Comparison of ENCODE assay signal across 22 cellular contexts in the genomic region with DNA sequence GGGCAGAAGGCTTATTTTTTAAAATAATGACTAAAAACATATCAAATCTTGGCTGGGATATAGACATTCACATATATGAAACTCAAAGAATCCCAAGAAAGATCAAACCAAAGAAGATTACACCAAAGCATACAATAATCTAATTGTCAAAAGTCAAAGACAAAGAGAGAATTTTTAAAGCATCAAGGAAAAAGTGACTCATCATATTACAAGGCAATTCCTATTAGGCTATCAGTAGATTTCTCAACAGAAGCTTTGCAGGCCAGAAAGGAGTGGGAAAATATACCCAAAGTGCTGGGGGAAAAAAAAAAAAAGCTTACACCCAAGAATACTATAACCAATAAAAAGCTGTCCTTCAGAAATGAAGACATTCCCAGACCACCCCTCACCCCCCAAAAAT.
A peak's percentile ranks its signal among the peaks of the same experiment; 100 is the strongest.
DNase-seq lines count a peak whose midpoint lies in the region; ATAC-seq, FAIRE-seq and TF ChIP-seq lines count a peak whose summit lies in the region.
"Had no signal": no experiment of that assay in that cellular context is flagged by ENCODE, and none has a peak within 500 bp of the region (broad histone marks: within the 10 kb centered on the region; RNA-seq: fewer than 3 reads in every experiment).

No MANE protein-coding gene starts in this region.

- FAIRE-seq in bronchial epithelial cell (lab: Jason Lieb, UNC) = no peak

- CTCF ChIA-PET in A673 (lab: Charles Lee) = interaction anchor here (0.5 kb wide), 1 partner anchor 433 kb away, joined by 3 read pairs; no protein-coding TSS in a partner anchor
- CTCF ChIA-PET in PC-3 (lab: Charles Lee) = interaction anchor here (0.6 kb wide), 1 partner anchor 52 kb away, joined by 4 read pairs; no protein-coding TSS in a partner anchor

- H3K4me1 ChIP-seq in A673 (ENCODE audit: insufficient read depth, low read length, poor library complexity, severe bottlenecking) (no peaks in the 10 kb centered on the region), PC-3 (ENCODE audit: insufficient read depth, low read length) (no peaks in the 10 kb centered on the region)
- H3K4me1 ChIP-seq: BLaER1 had no signal

- no peak overlapping the region for H3K9ac ChIP-seq in PC-3 (ENCODE audit: low read length)
- H3K9ac ChIP-seq: BLaER1, SK-N-SH had no signal

- no peak overlapping the region for H3K27ac ChIP-seq in A673 (ENCODE audit: low read depth, low read length, poor library complexity, severe bottlenecking)
- no peak overlapping the region for H3K27ac ChIP-seq in PC-3 (ENCODE audit: low read length)
- H3K27ac ChIP-seq: BLaER1 had no signal

- peaks cover 0 to 20% (median 4%) of the 10 kb centered on the region in 9 donors for H3K9me3 Mint-ChIP-seq in naive thymus-derived CD8-positive, alpha-beta T cell

- no peak overlapping the region for H3K4me3 Mint-ChIP-seq in naive thymus-derived CD8-positive, alpha-beta T cell
- H3K4me3 Mint-ChIP-seq: CD4-positive, CD25-positive, alpha-beta regulatory T cell had no signal

- no peak overlapping the region for H3K4me2 ChIP-seq in PC-3 (ENCODE audit: low read length)
- H3K4me2 ChIP-seq: BLaER1, SK-N-SH had no signal

- no peak overlapping the region for H3K27ac Mint-ChIP-seq in naive thymus-derived CD8-positive, alpha-beta T cell
- H3K27ac Mint-ChIP-seq: CD4-positive, CD25-positive, alpha-beta regulatory T cell had no signal

- no peaks in the 10 kb centered on the region for H3K36me3 Mint-ChIP-seq in naive thymus-derived CD8-positive, alpha-beta T cell
- H3K36me3 Mint-ChIP-seq: CD4-positive, CD25-positive, alpha-beta regulatory T cell had no signal

- no peaks in the 10 kb centered on the region for H3K27me3 Mint-ChIP-seq in naive thymus-derived CD8-positive, alpha-beta T cell
- H3K27me3 Mint-ChIP-seq: CD4-positive, CD25-positive, alpha-beta regulatory T cell had no signal

- no peaks in the 10 kb centered on the region for H3K9me2 ChIP-seq in PC-3 (replicated peaks; ENCODE audit: low read length)
- H3K9me2 ChIP-seq: SK-N-SH had no signal

- no peaks in the 10 kb centered on the region for H3K4me1 Mint-ChIP-seq in naive thymus-derived CD8-positive, alpha-beta T cell
- H3K4me1 Mint-ChIP-seq: CD4-positive, CD25-positive, alpha-beta regulatory T cell had no signal

- peak; percentile 19 for DNase-seq in A673 (ENCODE audit: low spot score)
- DNase-seq in PC-3 = peak; percentile 4
- DNase-seq in bronchial epithelial cell (ENCODE audit: low read depth) = peak; percentile 45
- DNase-seq in fibroblast of the aortic adventitia (ENCODE audit: low read depth) = peak; percentile 35
- no peak for DNase-seq in GM03348 (ENCODE audit: low spot score)
- DNase-seq in naive thymus-derived CD8-positive, alpha-beta T cell = no peak
- no peak for DNase-seq in head of caudate nucleus
- DNase-seq: 8988T; CD4-positive, CD25-positive, alpha-beta regulatory T cell; DMS53; H7; NCI-H1092; NCI-H1417 treated with DMSO at 0.1 percent for 48 hours; NCI-H1694 treated with DMSO at 0.1 percent for 48 hours; NCI-H2081; NCI-H2227 treated with DMSO at 0.1 percent for 48 hours; NCI-H526 treated with DMSO at 0.1 percent for 48 hours; SIG-M5; SK-N-SH had no signal

- POLR2A ChIA-PET in A673 (lab: Charles Lee; ENCODE audit: low non-redundant PET) = no interaction called here
- POLR2A ChIA-PET in PC-3 (lab: Charles Lee; ENCODE audit: unreplicated experiment) = no interaction called here
- POLR2A ChIA-PET in naive thymus-derived CD8-positive, alpha-beta T cell (lab: Charles Lee) = no interaction called here

- H3K9me3 ChIP-seq in A673 (ENCODE audit: low read depth, low read length, poor library complexity, severe bottlenecking) (peaks cover 7% of the 10 kb centered on the region), PC-3 (ENCODE audit: low read length) (no peaks in the 10 kb centered on the region)
- H3K9me3 ChIP-seq: BLaER1 had no signal

- H3K27me3 ChIP-seq in A673 (replicated peaks; ENCODE audit: insufficient read depth, low read depth, low read length, poor library complexity) (no peaks in the 10 kb centered on the region), PC-3 (ENCODE audit: low read length) (no peaks in the 10 kb centered on the region), bronchial epithelial cell (ENCODE audit: control insufficient read depth, insufficient read depth, low read length) (no peaks in the 10 kb centered on the region)
- H3K27me3 ChIP-seq: BLaER1 had no signal

- no peaks in the 10 kb centered on the region for H3K36me3 ChIP-seq in A673 (ENCODE audit: insufficient read depth, low read length, poor library complexity, severe bottlenecking)
- H3K36me3 ChIP-seq in PC-3 (ENCODE audit: low read depth, low read length) = no peaks in the 10 kb centered on the region
- no peaks in the 10 kb centered on the region for H3K36me3 ChIP-seq in bronchial epithelial cell (ENCODE audit: control insufficient read depth, insufficient read depth, low read length)
- H3K36me3 ChIP-seq: BLaER1 had no signal

- no peak overlapping the region for H2AFZ ChIP-seq in PC-3 (ENCODE audit: low read length)

- no peaks in the 10 kb centered on the region for H3F3A ChIP-seq in PC-3 (ENCODE audit: low read length, unreplicated experiment)

- BruUV-seq in A673 (replicated peaks; lab: Mats Ljungman, UMichigan) (no TSS peak), PC-3 (replicated peaks; lab: Mats Ljungman, UMichigan) (no TSS peak)

- no peak for ATAC-seq in PC-3
- ATAC-seq in HG03432 (IDR thresholded peaks at IDR 0.05; ENCODE audit: unreplicated experiment) = no peak
- ATAC-seq in naive thymus-derived CD8-positive, alpha-beta T cell = no peak
- ATAC-seq: Panc1 had no signal

- TF ChIP-seq CTCF in A673 (conservative IDR thresholded peaks at IDR 0.05; ENCODE audit: low read depth, low read length) (no peak), PC-3 (conservative IDR thresholded peaks at IDR 0.05; ENCODE audit: low read depth, low read length) (no peak), bronchial epithelial cell (IDR thresholded peaks at IDR 0.05; ENCODE audit: insufficient read depth, low read length, severe bottlenecking) (no peak), fibroblast of the aortic adventitia (IDR thresholded peaks at IDR 0.05; ENCODE audit: insufficient read depth, low read length) (no peak)

- H4K20me1 ChIP-seq in PC-3 (ENCODE audit: low read length) = no peaks in the 10 kb centered on the region
- H4K20me1 ChIP-seq: BLaER1 had no signal

- no peak overlapping the region for H3K4me3 ChIP-seq in A673 (ENCODE audit: low read depth, low read length, poor library complexity, severe bottlenecking)
- H3K4me3 ChIP-seq in PC-3 (ENCODE audit: low read length) = no peak overlapping the region
- no peak overlapping the region for H3K4me3 ChIP-seq in bronchial epithelial cell (ENCODE audit: low read depth, low read length)
- H3K4me3 ChIP-seq in fibroblast of the aortic adventitia (ENCODE audit: low read depth, low read length) = no peak overlapping the region
- H3K4me3 ChIP-seq: BLaER1 had no signal

- no peaks in the 10 kb centered on the region for H3K79me2 ChIP-seq in PC-3 (ENCODE audit: low read length)

- intact Hi-C loops in A673 (cut with micrococcal nuclease; ENCODE audit: unreplicated experiment) = loop anchor here (10.0 kb wide), 1 partner anchor 398 kb away; no protein-coding TSS in a partner anchor
- intact Hi-C loops in PC-3 (cut with micrococcal nuclease) = no loop called here
- intact Hi-C loops in head of caudate nucleus (cut with DNase I) = no loop called here

Comparison
In these comparisons a context has a peak if more than half of its experiments do, and no peak if none do; other contexts are left out.
1. DNase-seq: peak in A673 (single experiment), PC-3 (single experiment), bronchial epithelial cell (single experiment) and fibroblast of the aortic adventitia (single experiment); none in GM03348 (single experiment), naive thymus-derived CD8-positive, alpha-beta T cell (0 of 10) and head of caudate nucleus (0 of 42).